In genomic region chr5:138482645-138483044, GRCh38 we compare ENCODE assay signal across 24 cellular contexts. TPM values are rescaled to one million over a fixed set of nuclear protein-coding genes. Genes with fewer than 3 reads are reported as not detected.
DNase-seq lines count a peak whose midpoint lies in the region; ATAC-seq, FAIRE-seq and TF ChIP-seq lines count a peak whose summit lies in the region.
"Had no signal": no experiment of that assay in that cellular context is flagged by ENCODE, and none has a peak within 500 bp of the region (broad histone marks: within the 10 kb centered on the region; RNA-seq: fewer than 3 reads in every experiment).

No MANE protein-coding gene starts in this region.

- in situ Hi-C loops in K562 (cut with MboI) = no loop called here

- H3K79me2 ChIP-seq in SK-N-SH (ENCODE audit: insufficient read depth) (no peaks in the 10 kb centered on the region), K562 (ENCODE audit: control insufficient read depth, insufficient read depth, low read length) (no peaks in the 10 kb centered on the region)

- no peak overlapping the region for H3K4me2 ChIP-seq in SK-N-SH
- no peak overlapping the region for H3K4me2 ChIP-seq in K562 (ENCODE audit: insufficient read depth, low read length)
- no peak overlapping the region for H3K4me2 ChIP-seq in mesenchymal stem cell (ENCODE audit: low read length, poor library complexity, severe bottlenecking)

- H3K4me3 ChIP-seq in SK-N-SH (ENCODE audit: low read depth in 2 of 2, low read length in 1 of 2) (no peak overlapping the region), K562 (no peak overlapping the region), esophagus (ENCODE audit: low read depth in 1 of 2, low read length in 2 of 2) (no peak overlapping the region), mesenchymal stem cell (ENCODE audit: insufficient read depth in 1 of 2, low read depth in 1 of 2, low read length in 2 of 2) (no peak overlapping the region), tibial artery (no peak overlapping the region)
- H3K4me3 ChIP-seq: GM23248 had no signal

- intact Hi-C loops in K562 (cut with micrococcal nuclease) = no loop called here
- intact Hi-C loops in tibial artery (cut with DNase I; ENCODE audit: low total_unique reads) = no loop called here

- peak overlapping the region; percentile 3 for H3K27ac Mint-ChIP-seq in progenitor cell of endocrine pancreas

- TF ChIP-seq POLR2A in K562 (conservative IDR thresholded peaks at IDR 0.05) = no peak

- no peaks in the 10 kb centered on the region for H4K20me1 ChIP-seq in SK-N-SH (ENCODE audit: insufficient read depth)
- H4K20me1 ChIP-seq in K562 (replicated peaks; ENCODE audit: control insufficient read depth, insufficient read depth, low read length) = no peaks in the 10 kb centered on the region

- no peaks in the 10 kb centered on the region for H3K36me3 ChIP-seq in SK-N-SH (replicated peaks in 1 of 2; ENCODE audit: control insufficient read depth in 1 of 2, insufficient read depth in 2 of 2, low read length in 1 of 2)
- no peaks in the 10 kb centered on the region for H3K36me3 ChIP-seq in K562 (ENCODE audit: control insufficient read depth, insufficient read depth, low read length)
- H3K36me3 ChIP-seq in esophagus (ENCODE audit: control insufficient read depth in 2 of 2, insufficient read depth in 2 of 2, low read length in 1 of 2) = no peaks in the 10 kb centered on the region
- H3K36me3 ChIP-seq in mesenchymal stem cell (ENCODE audit: control insufficient read depth in 1 of 2, insufficient read depth in 2 of 2, low read depth in 1 of 2, low read length in 2 of 2) = no peaks in the 10 kb centered on the region
- no peaks in the 10 kb centered on the region for H3K36me3 ChIP-seq in tibial artery
- H3K36me3 ChIP-seq: BE2C had no signal

- H3K4me1 ChIP-seq in SK-N-SH (ENCODE audit: control insufficient read depth in 1 of 2, insufficient read depth in 2 of 2, low read depth in 1 of 2, low read length in 1 of 2) (no peaks in the 10 kb centered on the region), K562 (replicated peaks in 1 of 2; ENCODE audit: control insufficient read depth in 2 of 2, insufficient read depth in 2 of 2, low read length in 2 of 2) (peaks cover 4 to 5% of the 10 kb centered on the region in 2 experiments; a peak in 4 of 5 replicates), esophagus (ENCODE audit: control insufficient read depth in 2 of 2, insufficient read depth in 2 of 2, low read length in 1 of 2) (no peaks in the 10 kb centered on the region), mesenchymal stem cell (ENCODE audit: control insufficient read depth, insufficient read depth, low read depth, low read length) (no peaks in the 10 kb centered on the region), tibial artery (no peaks in the 10 kb centered on the region)
- H3K4me1 ChIP-seq: BE2C had no signal

- H3K9me2 ChIP-seq in SK-N-SH = no peaks in the 10 kb centered on the region

- no TSS peak for BruUV-seq in K562 (replicated peaks; lab: Mats Ljungman, UMichigan)

- no peak overlapping the region for H4K91ac ChIP-seq in mesenchymal stem cell (ENCODE audit: low read length)

- no peak for TF ChIP-seq CTCF in SK-N-SH (IDR thresholded peaks at IDR 0.05)
- no peak for TF ChIP-seq CTCF in K562 (IDR thresholded peaks at IDR 0.05 in 2 of 3, conservative IDR thresholded peaks at IDR 0.05 in 1 of 3; ENCODE audit: insufficient read depth in 2 of 3, low read depth in 1 of 3, low read length in 3 of 3)
- TF ChIP-seq CTCF in progenitor cell of endocrine pancreas (IDR thresholded peaks at IDR 0.05; ENCODE audit: unreplicated experiment) = no peak
- TF ChIP-seq CTCF in tibial artery (IDR thresholded peaks at IDR 0.05) = no peak

- no peak overlapping the region for H2AK5ac ChIP-seq in mesenchymal stem cell (ENCODE audit: low read length, severe bottlenecking)

- POLR2A ChIA-PET in SK-N-SH (lab: Yijun Ruan, JAX) (no interaction called here), K562 (lab: Yijun Ruan, JAX) (interaction anchor here (0.8 to 1.7 kb wide), 4 partner anchors 11 to 290 kb away, joined by 3 to 8 read pairs (median 3); partner anchors contain the start of gene EGR1)

- no peak overlapping the region for H2BK120ac ChIP-seq in mesenchymal stem cell (ENCODE audit: low read depth, low read length)

- no peak overlapping the region for H2BK5ac ChIP-seq in mesenchymal stem cell (ENCODE audit: low read depth, low read length, poor library complexity, severe bottlenecking)

- no peaks in the 10 kb centered on the region for H3K9me1 ChIP-seq in K562 (ENCODE audit: control insufficient read depth, insufficient read depth, low read length)

- no peaks in the 10 kb centered on the region for H3K9me3 ChIP-seq in SK-N-SH
- H3K9me3 ChIP-seq in K562 (replicated peaks; ENCODE audit: control insufficient read depth, insufficient read depth, low read depth, low read length) = no peaks in the 10 kb centered on the region
- no peaks in the 10 kb centered on the region for H3K9me3 ChIP-seq in esophagus (ENCODE audit: control insufficient read depth in 2 of 2, insufficient read depth in 1 of 2, low read depth in 1 of 2, low read length in 1 of 2)
- no peaks in the 10 kb centered on the region for H3K9me3 ChIP-seq in mesenchymal stem cell (ENCODE audit: control insufficient read depth, low read length)
- no peaks in the 10 kb centered on the region for H3K9me3 ChIP-seq in tibial artery
- H3K9me3 ChIP-seq: BE2C had no signal

- no peaks in the 10 kb centered on the region for H3K79me1 ChIP-seq in mesenchymal stem cell (replicated peaks; ENCODE audit: low read length, poor library complexity, severe bottlenecking)

- peaks cover 9% of the 10 kb centered on the region for H3K27me3 Mint-ChIP-seq in progenitor cell of endocrine pancreas

- TF ChIP-seq EP300 in SK-N-SH (IDR thresholded peaks at IDR 0.05; ENCODE audit: borderline replicate concordance in 1 of 2, low read depth in 1 of 2, low read length in 1 of 2) = no peak
- TF ChIP-seq EP300 in K562 (IDR thresholded peaks at IDR 0.05; ENCODE audit: low read length) = no peak

- H3K23ac ChIP-seq in mesenchymal stem cell (ENCODE audit: low read length in 2 of 2) = no peak overlapping the region

- H3K9me3 Mint-ChIP-seq in progenitor cell of endocrine pancreas (ENCODE audit: low read depth) = no peaks in the 10 kb centered on the region
- H3K9me3 Mint-ChIP-seq: CD4-positive, CD25-positive, alpha-beta regulatory T cell had no signal

- no peaks in the 10 kb centered on the region for H3K36me3 Mint-ChIP-seq in progenitor cell of endocrine pancreas (ENCODE audit: insufficient read depth)
- H3K36me3 Mint-ChIP-seq: CD4-positive, CD25-positive, alpha-beta regulatory T cell had no signal

- DNase-seq in SK-N-SH (no peak), K562 (ENCODE audit: extremely low read depth in 1 of 4, low spot score in 3 of 4) (no peak), progenitor cell of endocrine pancreas (ENCODE audit: low spot score, unreplicated experiment) (no peak), mesenchymal stem cell (no peak), tibial artery (no peak)
- DNase-seq: 8988T; BE2C; CD4-positive, CD25-positive, alpha-beta regulatory T cell; COR-L47; DMS 273 treated with DMSO at 0.1 percent for 48 hours; GDM1; GM23248; NCI-H1092 treated with DMSO at 0.1 percent for 48 hours; NCI-H146; NCI-H2081 treated with DMSO at 0.1 percent for 48 hours; NK-92 treated with Interleukin-12 subunit alpha and Interleukin-12 subunit beta, amount 100 ng/mL, for 24 hours; SHP77 had no signal

- no peak overlapping the region for H2BK15ac ChIP-seq in mesenchymal stem cell (ENCODE audit: low read depth, poor library complexity, severe bottlenecking)

- H2AFZ ChIP-seq in SK-N-SH (ENCODE audit: low read depth) (no peak overlapping the region), K562 (ENCODE audit: low read depth, low read length) (no peak overlapping the region), mesenchymal stem cell (ENCODE audit: low read depth, low read length) (no peak overlapping the region)
- H2AFZ ChIP-seq: GM23248 had no signal

- H3K27ac ChIP-seq in SK-N-SH (ENCODE audit: low read depth in 2 of 2, low read length in 1 of 2) = no peak overlapping the region
- no peak overlapping the region for H3K27ac ChIP-seq in K562 (ENCODE audit: extremely low read depth, low read depth, low read length)
- H3K27ac ChIP-seq in esophagus (ENCODE audit: low read depth in 2 of 2, low read length in 1 of 2) = peak overlapping the region; percentile 52 to 71
- no peak overlapping the region for H3K27ac ChIP-seq in mesenchymal stem cell (ENCODE audit: low read length, poor library complexity, severe bottlenecking)
- H3K27ac ChIP-seq in tibial artery = no peak overlapping the region
- H3K27ac ChIP-seq: GM23248 had no signal

- no peak overlapping the region for H3K4ac ChIP-seq in mesenchymal stem cell (ENCODE audit: low read depth in 1 of 2, low read length in 2 of 2)

- WGBS in SK-N-SH (ENCODE audit: low lambda C conversion rate) = 65% methylated on average over 4 of the region's 4 CpGs
- 28% methylated on average over 4 of the region's 4 CpGs for WGBS in K562 (ENCODE audit: insufficient coverage, low coverage, missing lambda C conversion rate)
- WGBS in esophagus, 2 donors = 42 to 61% methylated on average over 4 of the region's 4 CpGs
- 73% methylated on average over 4 of the region's 4 CpGs for WGBS in mesenchymal stem cell

- H3K4me1 Mint-ChIP-seq in progenitor cell of endocrine pancreas (ENCODE audit: low read depth) = no peaks in the 10 kb centered on the region
- H3K4me1 Mint-ChIP-seq: CD4-positive, CD25-positive, alpha-beta regulatory T cell had no signal

- no peaks in the 10 kb centered on the region for H3F3A ChIP-seq in SK-N-SH (replicated peaks; ENCODE audit: insufficient read depth)

- no peak overlapping the region for H2BK12ac ChIP-seq in mesenchymal stem cell (ENCODE audit: low read length in 2 of 2)

- H3K27me3 ChIP-seq in SK-N-SH (ENCODE audit: insufficient read depth) (no peaks in the 10 kb centered on the region; the same call in 1 of the 2 replicates), K562 (ENCODE audit: control insufficient read depth in 2 of 2, insufficient read depth in 2 of 2, low read length in 2 of 2) (no peaks in the 10 kb centered on the region), esophagus (ENCODE audit: control insufficient read depth in 1 of 2, insufficient read depth in 2 of 2, low read length in 2 of 2) (no peaks in the 10 kb centered on the region), mesenchymal stem cell (ENCODE audit: control insufficient read depth in 1 of 2, insufficient read depth in 1 of 2, low read length in 2 of 2) (peaks cover 0 to 5% of the 10 kb centered on the region in 2 experiments), tibial artery (no peaks in the 10 kb centered on the region)
- H3K27me3 ChIP-seq: BE2C had no signal

- no peak overlapping the region for H3K9ac ChIP-seq in SK-N-SH
- no peak overlapping the region; a peak in 1 of 4 replicates for H3K9ac ChIP-seq in K562 (ENCODE audit: insufficient read depth in 1 of 2, low read depth in 2 of 2, low read length in 2 of 2)
- H3K9ac ChIP-seq in mesenchymal stem cell (ENCODE audit: low read length) = no peak overlapping the region
- H3K9ac ChIP-seq: GM23248 had no signal

- TF ChIP-seq RAD21 in SK-N-SH (IDR thresholded peaks at IDR 0.05; ENCODE audit: low read length) = no peak
- TF ChIP-seq RAD21 in K562 (CRISPR knock-in tag; conservative IDR thresholded peaks at IDR 0.05 in 1 of 2, IDR thresholded peaks at IDR 0.05 in 1 of 2) = no peak

- FAIRE-seq in K562 (lab: Jason Lieb, UNC) = no peak
- FAIRE-seq: GM19239, HTR-8/SVneo, RCC 7860 had no signal

- no peak overlapping the region for H3K4me3 Mint-ChIP-seq in progenitor cell of endocrine pancreas (ENCODE audit: low read depth)
- H3K4me3 Mint-ChIP-seq: CD4-positive, CD25-positive, alpha-beta regulatory T cell had no signal

- CTCF ChIA-PET in SK-N-SH (lab: Yijun Ruan, JAX) = interaction anchor here (0.9 to 1.7 kb wide), 2 partner anchors 18 to 21 kb away, joined by 3 to 5 read pairs; no protein-coding TSS in a partner anchor
- CTCF ChIA-PET in K562 (lab: Yijun Ruan, JAX; ENCODE audit: low intra/inter-chr PET ratio) = no interaction called here

- ATAC-seq in SK-N-SH treated with all-trans-retinoic acid at 6 μM for 48 hours (peak; percentile 22), K562 (peak; percentile 42), GM18867 (IDR thresholded peaks at IDR 0.05; ENCODE audit: unreplicated experiment) (no peak)
- ATAC-seq: HCT116 had no signal

- no peak overlapping the region for H3K14ac ChIP-seq in mesenchymal stem cell (ENCODE audit: low read length in 2 of 2)

- H4K8ac ChIP-seq in mesenchymal stem cell (ENCODE audit: low read length) = no peak overlapping the region

- no peak overlapping the region for H3K18ac ChIP-seq in mesenchymal stem cell (ENCODE audit: low read depth in 1 of 2, low read length in 2 of 2)

RNA-seq across cellular contexts. Expression of gene EGR1, which starts 17.4 kb away (rescaled TPM):
- 28.4 and 48.0 TPM in 2 replicates for polyA plus RNA-seq in SK-N-SH (2012; rRNA removed)
- polyA plus RNA-seq in SK-N-SH (2012; cell fraction: cytosol; rRNA removed) = 28.1 and 41.7 TPM in 2 replicates
- polyA plus RNA-seq in SK-N-SH (2012; cell fraction: nucleus; rRNA removed) = 81.7 and 86.6 TPM in 2 replicates
- total RNA-seq in K562 (2011; cell fraction: chromatin; rRNA removed; ENCODE audit: low replicate concordance) = 105 and 112 TPM in 2 replicates
- 51.7 and 57.5 TPM in 2 replicates for total RNA-seq in K562 (2011; cell fraction: nucleolus; rRNA removed)
- 70.1 and 77.6 TPM in 2 replicates for total RNA-seq in K562 (2011; cell fraction: nucleoplasm; rRNA removed)
- 10.1 and 32.7 TPM in 2 replicates for total RNA-seq in K562 (2014; rRNA removed)
- total RNA-seq in K562 (2014; rRNA removed; fragmentation: Illumina TruSeq; extraction: Trizol) = 12.0 and 19.7 TPM in 2 replicates
- total RNA-seq in K562 (2015; rRNA removed; fragmentation: Illumina TruSeq; extraction: Trizol) = 1.3 and 1.7 TPM in 2 replicates
- 77.0 and 135 TPM in 2 replicates for total RNA-seq in K562 (2021)
- polyA plus RNA-seq in K562 (2011; rRNA removed) = 9.0 and 12.2 TPM in 2 replicates
- polyA plus RNA-seq in K562 (2011; cell fraction: cytosol; rRNA removed) = 10.0 and 22.8 TPM in 2 replicates
- 25.0 and 99.0 TPM in 2 replicates for polyA plus RNA-seq in K562 (2011; cell fraction: nucleus; rRNA removed)
- polyA plus RNA-seq in K562 (2012) = 195 and 197 TPM in 2 replicates
- 78.6 and 132 TPM in 2 replicates for polyA plus RNA-seq in K562 (2014; fragmentation: Illumina TruSeq; extraction: Trizol)
- polyA plus RNA-seq in K562 (2014; fragmentation: Nextera tagmentation; extraction: Ambion mirVana) = 10 to 100 TPM; 21.5 to 43.6 TPM
- polyA plus RNA-seq in K562 (2014; rRNA removed) = 54.7 and 102 TPM in 2 replicates
- polyA minus RNA-seq in K562 (2011; rRNA and poly(A)+ RNA removed) = 8.4 and 15.0 TPM in 2 replicates
- polyA minus RNA-seq in K562 (2011; cell fraction: cytosol; rRNA and poly(A)+ RNA removed) = 36.2 and 53.5 TPM in 2 replicates
- 13.7 and 30.8 TPM in 2 replicates for polyA minus RNA-seq in K562 (2011; cell fraction: nucleus; rRNA and poly(A)+ RNA removed)
- 10 to 100 TPM; 17.9 to 45.0 TPM for polyA plus RNA-seq in esophagus
- total RNA-seq in progenitor cell of endocrine pancreas = 49.5 and 56.2 TPM in 2 replicates
- 459 TPM for polyA plus RNA-seq in mesenchymal stem cell (2013, experiment 1 of 2)
- polyA plus RNA-seq in mesenchymal stem cell (2013, experiment 2 of 2) = 434 TPM

RNA-seq across cellular contexts. Expression of gene REEP2, which starts 43.8 kb away (rescaled TPM):
- polyA plus RNA-seq in SK-N-SH (2012; rRNA removed) (25.4 and 31.2 TPM in 2 replicates), K562 (2011; rRNA removed) (0.69 and 1.1 TPM in 2 replicates), K562 (2014; fragmentation: Illumina TruSeq; extraction: Trizol) (0.13 and 0.54 TPM in 2 replicates), K562 (2014; fragmentation: Nextera tagmentation; extraction: Ambion mirVana) (under 1 TPM in 1 of 2 experiments, not detected in 1; 0.03 TPM), K562 (2014; rRNA removed) (0.05 and 0.32 TPM in 2 replicates), esophagus (1 to 10 TPM; 2.0 to 2.6 TPM)
- 22.8 and 24.0 TPM in 2 replicates for polyA plus RNA-seq in SK-N-SH (2012; cell fraction: cytosol; rRNA removed)
- 63.3 and 71.6 TPM in 2 replicates for polyA plus RNA-seq in SK-N-SH (2012; cell fraction: nucleus; rRNA removed)
- total RNA-seq in K562 (2011; cell fraction: chromatin; rRNA removed; ENCODE audit: low replicate concordance) = 0.30 and 2.6 TPM in 2 replicates
- total RNA-seq in K562 (2011; cell fraction: nucleolus; rRNA removed) = 0.67 and 0.92 TPM in 2 replicates
- 0.76 and 1.8 TPM in 2 replicates for total RNA-seq in K562 (2011; cell fraction: nucleoplasm; rRNA removed)
- total RNA-seq in K562 (2014; rRNA removed) (0.09 and 0.49 TPM in 2 replicates), K562 (2014; rRNA removed; fragmentation: Illumina TruSeq; extraction: Trizol) (0.11 TPM in 1 of 2 replicates, not detected in the other), K562 (2015; rRNA removed; fragmentation: Illumina TruSeq; extraction: Trizol) (0.26 and 0.29 TPM in 2 replicates), K562 (2021) (0.44 and 0.63 TPM in 2 replicates), progenitor cell of endocrine pancreas (20.0 and 22.1 TPM in 2 replicates)
- 1.3 and 1.6 TPM in 2 replicates for polyA plus RNA-seq in K562 (2011; cell fraction: cytosol; rRNA removed)
- polyA plus RNA-seq in K562 (2011; cell fraction: nucleus; rRNA removed) = 2.2 and 3.1 TPM in 2 replicates
- 0.42 TPM in 2 replicates for polyA plus RNA-seq in K562 (2012)
- 0.99 and 2.2 TPM in 2 replicates for polyA minus RNA-seq in K562 (2011; rRNA and poly(A)+ RNA removed)
- 0.95 TPM in 1 of 2 replicates, not detected in the other for polyA minus RNA-seq in K562 (2011; cell fraction: cytosol; rRNA and poly(A)+ RNA removed)
- 0.11 and 0.67 TPM in 2 replicates for polyA minus RNA-seq in K562 (2011; cell fraction: nucleus; rRNA and poly(A)+ RNA removed)
- 9.4 TPM for polyA plus RNA-seq in mesenchymal stem cell (2013, experiment 1 of 2)
- polyA plus RNA-seq in mesenchymal stem cell (2013, experiment 2 of 2) = 9.3 TPM
- total RNA-seq: CD4-positive, CD25-positive, alpha-beta regulatory T cell had no signal

Comparison
In these comparisons a context has a peak if more than half of its experiments do, and no peak if none do; other contexts are left out.
1. H3K27ac ChIP-seq: peak in esophagus (2 of 2); none in SK-N-SH (0 of 2), K562 (single experiment), mesenchymal stem cell (single experiment) and tibial artery (0 of 2).